29 cellular contexts compared by ENCODE assay signal in genomic region chr6:18119236-18119635, GRCh38.
"Had no signal": no experiment of that assay in that cellular context is flagged by ENCODE, and none has a peak within 500 bp of the region (broad histone marks: within the 10 kb centered on the region; RNA-seq: fewer than 3 reads in every experiment).

No MANE protein-coding gene starts in this region.

- H3K27me3 Mint-ChIP-seq: dendritic cell treated with granulocyte-macrophage colony-stimulating factor and Interleukin-4, amounts not matched to agents 40 ng/mL and 50 ng/mL, for 4 days had no signal

- H3K36me3 ChIP-seq: esophagus muscularis mucosa, heart right ventricle, neutrophil, prostate gland, right atrium auricular region, stomach, tibial artery, vagina had no signal

- H3K4me1 Mint-ChIP-seq: endodermal cell had no signal

- H3K9me3 ChIP-seq: neutrophil, prostate gland, right atrium auricular region, stomach, testis, tibial artery, vagina had no signal

- H3K27ac Mint-ChIP-seq: dendritic cell treated with granulocyte-macrophage colony-stimulating factor and Interleukin-4, amounts not matched to agents 40 ng/mL and 50 ng/mL, for 4 days; endodermal cell; immature natural killer cell; memory B cell; natural killer cell treated with Interleukin-12 subunit alpha and Interleukin-12 subunit beta and Interleukin-15 and Interleukin-18, amount 100 ng/mL, for 72 hours; stimulated activated effector memory CD8-positive, alpha-beta T cell treated with anti-CD3 and anti-CD28 coated beads, Interleukin-12 subunit alpha, Interleukin-12 subunit beta, amount 100 ng/mL, for 72 hours had no signal

- H3K4me3 ChIP-seq: esophagus muscularis mucosa, heart right ventricle, lung, prostate gland, right atrium auricular region, stomach, testis, tibial artery, vagina had no signal

- H3K4me1 ChIP-seq: prostate gland, testis had no signal

- H3K9me3 Mint-ChIP-seq: dendritic cell treated with granulocyte-macrophage colony-stimulating factor and Interleukin-4, amounts not matched to agents 40 ng/mL and 50 ng/mL, for 4 days; endodermal cell; immature natural killer cell; memory B cell; natural killer cell treated with Interleukin-12 subunit alpha and Interleukin-12 subunit beta and Interleukin-15 and Interleukin-18, amount 100 ng/mL, for 72 hours; neural crest cell; stimulated activated effector memory CD8-positive, alpha-beta T cell treated with anti-CD3 and anti-CD28 coated beads, Interleukin-12 subunit alpha, Interleukin-12 subunit beta, amount 100 ng/mL, for 72 hours had no signal

- H3K27me3 ChIP-seq: esophagus muscularis mucosa, heart right ventricle, neutrophil, right atrium auricular region, stomach, testis, tibial artery, vagina had no signal

- H3K27ac ChIP-seq: esophagus muscularis mucosa, heart right ventricle, neutrophil, parathyroid adenoma, prostate gland, right atrium auricular region, stomach, testis, tibial artery, vagina had no signal

- H3K36me3 Mint-ChIP-seq: memory B cell; naive B cell; natural killer cell treated with Interleukin-12 subunit alpha and Interleukin-12 subunit beta and Interleukin-15 and Interleukin-18, amount 100 ng/mL, for 72 hours had no signal

- ATAC-seq: heart right ventricle; left lobe of liver; natural killer cell treated with Interleukin-12 subunit alpha and Interleukin-12 subunit beta and Interleukin-15 and Interleukin-18, amount 100 ng/mL, for 72 hours; sciatic nerve; stimulated activated effector memory CD8-positive, alpha-beta T cell treated with anti-CD3 and anti-CD28 coated beads, Interleukin-12 subunit alpha, Interleukin-12 subunit beta, amount 100 ng/mL, for 72 hours had no signal

- DNase-seq: effector CD8-positive, alpha-beta T cell; endodermal cell; foreskin melanocyte; glutamatergic neuron; heart right ventricle; hypothalamus; immature natural killer cell; islet precursor cell; naive B cell; stimulated activated CD4-positive, alpha-beta T cell treated with anti-CD3 and anti-CD28 coated beads, Interleukin-2, amount 100 ng/mL, for 24 hours; stimulated activated CD4-positive, alpha-beta T cell treated with anti-CD3 and anti-CD28 coated beads, Interleukin-4, amount 100 ng/mL, for 24 hours; stimulated activated naive CD4-positive, alpha-beta T cell treated with Interleukin-2 at 50 U/mL for 16 hours; stomach; testis; tibial artery had no signal

- H3K4me3 Mint-ChIP-seq: dendritic cell treated with granulocyte-macrophage colony-stimulating factor and Interleukin-4, amounts not matched to agents 40 ng/mL and 50 ng/mL, for 4 days; endodermal cell; immature natural killer cell; memory B cell; naive B cell; natural killer cell treated with Interleukin-12 subunit alpha and Interleukin-12 subunit beta and Interleukin-15 and Interleukin-18, amount 100 ng/mL, for 72 hours; neural crest cell; stimulated activated effector memory CD8-positive, alpha-beta T cell treated with anti-CD3 and anti-CD28 coated beads, Interleukin-12 subunit alpha, Interleukin-12 subunit beta, amount 100 ng/mL, for 72 hours had no signal
